Comparison of ENCODE assay signal across 8 cellular contexts in the genomic region with DNA sequence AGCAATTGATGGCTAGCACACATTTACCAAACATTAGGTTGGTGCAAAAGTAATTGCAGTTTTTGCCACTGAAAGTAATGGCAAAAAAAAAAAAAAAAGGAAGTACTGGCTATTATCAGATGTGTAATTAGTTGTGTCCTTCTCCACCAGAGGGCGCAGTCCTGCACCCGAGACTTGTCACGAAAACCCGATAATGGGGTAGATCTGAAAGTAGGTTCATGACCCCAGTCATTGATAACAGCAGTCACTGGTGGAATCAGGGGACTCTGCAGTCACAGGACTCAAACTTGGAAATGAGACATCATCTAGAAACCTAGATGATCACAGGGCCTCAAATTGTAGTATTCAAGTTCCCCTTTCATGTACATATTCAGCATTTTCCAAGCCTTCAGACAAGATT.
DNase-seq lines count a peak whose midpoint lies in the region; ATAC-seq, FAIRE-seq and TF ChIP-seq lines count a peak whose summit lies in the region.

No MANE protein-coding gene starts in this region.

- TF ChIP-seq CTCF in D721Med (IDR thresholded peaks at IDR 0.05; ENCODE audit: insufficient read depth, missing control alignments) (peak; percentile 36), LNCaP clone FGC (IDR thresholded peaks at IDR 0.05; ENCODE audit: control insufficient read depth, extremely low read depth, insufficient read depth) (peak; percentile 54), astrocyte of the cerebellum (IDR thresholded peaks at IDR 0.05; ENCODE audit: low read depth, low read length, missing control alignments) (peak; percentile 55)

- H3K4me3 ChIP-seq in LNCaP clone FGC (ENCODE audit: low read depth, low read length): no peak overlapping the region
- H3K4me3 ChIP-seq in astrocyte of the cerebellum (ENCODE audit: low read depth, low read length): no peak overlapping the region

- DNase-seq in D721Med (ENCODE audit: insufficient read length, low spot score): no peak
- DNase-seq in LNCaP clone FGC (ENCODE audit: low read depth): no peak
- peak in 4 of 5 experiments; percentile 10 to 78 (median 42) for DNase-seq in T-helper 2 cell
- no peak for DNase-seq in astrocyte of the cerebellum (ENCODE audit: low read depth)
- DNase-seq in kidney tubule cell (ENCODE audit: low spot score): peak; percentile 57
- DNase-seq in stimulated activated CD4-positive, alpha-beta T cell treated with anti-CD3 and anti-CD28 coated beads, TNF-alpha, amount 100 ng/mL, for 48 hours (ENCODE audit: low read depth in 3 of 3): peak; percentile 27 to 41 (median 29)

- in situ Hi-C loops in astrocyte of the cerebellum (cut with HindIII; ENCODE audit: low sequenced_read_pairs): no loop called here

- ATAC-seq in GM21381 (IDR thresholded peaks at IDR 0.05; ENCODE audit: unreplicated experiment) (peak; percentile 61), HG02642 (IDR thresholded peaks at IDR 0.05; ENCODE audit: poor library complexity, unreplicated experiment) (no peak)

- FAIRE-seq in D721Med (lab: Jason Lieb, UNC): no peak

Comparison
In these comparisons a context has a peak if more than half of its experiments do, and no peak if none do; other contexts are left out.
1. DNase-seq: peak in T-helper 2 cell (4 of 5), kidney tubule cell (single experiment) and stimulated activated CD4-positive, alpha-beta T cell treated with anti-CD3 and anti-CD28 coated beads, TNF-alpha, amount 100 ng/mL, for 48 hours (3 of 3); none in D721Med (single experiment), LNCaP clone FGC (single experiment) and astrocyte of the cerebellum (single experiment).
2. Peak in every context shown above with its lines, with median percentiles within 50 percentile points of each other: CTCF ChIP-seq.